9 cellular contexts compared by ENCODE assay signal in the genomic region with DNA sequence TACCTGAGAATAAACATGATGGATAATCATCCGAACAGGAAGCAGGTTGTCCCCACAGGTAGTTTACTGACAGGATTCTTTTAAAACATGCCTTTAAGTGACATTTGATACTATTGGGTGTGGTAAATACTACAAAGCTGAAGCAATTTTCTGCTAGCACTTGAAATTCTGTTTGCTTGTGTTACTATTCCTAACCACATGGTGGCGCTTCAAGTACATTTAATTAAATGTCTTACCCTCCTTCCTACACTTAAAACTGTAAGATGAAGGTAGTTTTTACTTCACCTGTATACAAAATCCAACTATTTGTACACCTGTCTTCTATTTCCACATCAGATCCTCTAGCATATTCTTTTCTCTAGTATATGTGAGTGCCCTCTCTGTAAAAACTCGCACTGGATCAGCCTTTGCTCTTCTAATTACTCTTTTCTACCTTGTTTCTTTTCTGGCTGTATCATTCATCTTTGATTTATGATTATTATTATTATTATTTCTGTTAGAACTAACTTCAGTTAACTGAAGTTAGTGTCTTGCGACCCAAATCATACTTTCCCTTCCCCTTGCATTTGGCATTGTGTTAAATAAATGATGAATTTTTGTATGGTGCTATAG. TPM values are rescaled to one million over a fixed set of nuclear protein-coding genes. Genes with fewer than 3 reads are reported as not detected.
DNase-seq lines count a peak whose midpoint lies in the region; ATAC-seq and TF ChIP-seq lines count a peak whose summit lies in the region.
"Had no signal": no experiment of that assay in that cellular context is flagged by ENCODE, and none has a peak within 500 bp of the region (broad histone marks: within the 10 kb centered on the region; RNA-seq: fewer than 3 reads in every experiment).

No MANE protein-coding gene starts in this region.

- no peak overlapping the region for H3K4me3 ChIP-seq in breast epithelium
- H3K4me3 ChIP-seq in right lobe of liver = no peak overlapping the region
- H3K4me3 ChIP-seq: skin epidermis had no signal

- H3K9me3 ChIP-seq in breast epithelium (no peaks in the 10 kb centered on the region), right lobe of liver (no peaks in the 10 kb centered on the region)

- no peaks in the 10 kb centered on the region for H3K4me1 ChIP-seq in breast epithelium
- peaks cover 0 to 3% (median 0%) of the 10 kb centered on the region in 4 donors for H3K4me1 ChIP-seq in right lobe of liver

- ATAC-seq in right lobe of liver (peak; percentile 57 to 84 (median 82)), GM18858 (IDR thresholded peaks at IDR 0.05; ENCODE audit: unreplicated experiment) (no peak), HG03460 (IDR thresholded peaks at IDR 0.05; ENCODE audit: unreplicated experiment) (no peak)

- TF ChIP-seq CTCF in C4-2B (conservative IDR thresholded peaks at IDR 0.05) (peak; percentile 79), GM12872 (IDR thresholded peaks at IDR 0.05; ENCODE audit: insufficient read depth, low read depth, low read length) (peak; percentile 57; the same call in 2 of the 3 replicates), breast epithelium (IDR thresholded peaks at IDR 0.05) (peak in 2 of 3 donors; percentile 50 to 54), right lobe of liver (IDR thresholded peaks at IDR 0.05) (peak; percentile 70 to 78 (median 72))

- H3K36me3 ChIP-seq in breast epithelium (peaks cover 4% of the 10 kb centered on the region), right lobe of liver (peaks cover 0 to 34% (median 4%) of the 10 kb centered on the region in 4 donors)

- TF ChIP-seq POLR2A in breast epithelium (IDR thresholded peaks at IDR 0.05) (no peak), right lobe of liver (IDR thresholded peaks at IDR 0.05) (no peak)

- DNase-seq in NCI-H526 treated with DMSO at 0.1 percent for 48 hours (lab: John Stamatoyannopoulos, UW) = peak; percentile 13
- DNase-seq in breast epithelium (ENCODE audit: low spot score in 2 of 2) = no peak
- no peak for DNase-seq in right lobe of liver
- DNase-seq in UCSD-AML1 (lab: John Stamatoyannopoulos, UW; ENCODE audit: unreplicated experiment) = no peak

- H3K27me3 ChIP-seq in breast epithelium (no peaks in the 10 kb centered on the region), right lobe of liver (no peaks in the 10 kb centered on the region)

- intact Hi-C loops in breast epithelium (cut with DNase I; ENCODE audit: low total_unique reads) (no loop called here), right lobe of liver (cut with DNase I) (no loop called here)

- H3K27ac ChIP-seq in C4-2B (no peak overlapping the region), breast epithelium (no peak overlapping the region), right lobe of liver (no peak overlapping the region)
- H3K27ac ChIP-seq: skin epidermis had no signal

- WGBS in right lobe of liver (ENCODE audit: insufficient coverage, low coverage, low lambda C conversion rate, missing lambda C conversion rate) = 50% methylated on average over 4 of the region's 4 CpGs

RNA-seq across cellular contexts. Expression of a gene that starts 18.4 kb away (rescaled TPM):
- total RNA-seq in breast epithelium (10 to 100 TPM; 46.2 to 66.6 (median 56.9) TPM), right lobe of liver (10 to 100 TPM; 22.0 to 35.6 (median 26.0) TPM)

RNA-seq across cellular contexts. Expression of a gene that starts 30.8 kb away (rescaled TPM):
- total RNA-seq in breast epithelium = 1 to 10 TPM; 2.0 to 6.4 (median 4.6) TPM
- total RNA-seq in right lobe of liver = 1 to 10 TPM in 2 of 6 experiments, under 1 TPM in 4; 0.31 to 1.3 (median 0.68) TPM

Comparison
In these comparisons a context has a peak if more than half of its experiments do, and no peak if none do; other contexts are left out.
1. ATAC-seq: peak in right lobe of liver (4 of 4); none in GM18858 (single experiment) and HG03460 (single experiment).
2. Peak in every context shown above with its lines, with median percentiles within 50 percentile points of each other: CTCF ChIP-seq.